ENCODE assay signal across 29 cellular contexts in the genomic region with DNA sequence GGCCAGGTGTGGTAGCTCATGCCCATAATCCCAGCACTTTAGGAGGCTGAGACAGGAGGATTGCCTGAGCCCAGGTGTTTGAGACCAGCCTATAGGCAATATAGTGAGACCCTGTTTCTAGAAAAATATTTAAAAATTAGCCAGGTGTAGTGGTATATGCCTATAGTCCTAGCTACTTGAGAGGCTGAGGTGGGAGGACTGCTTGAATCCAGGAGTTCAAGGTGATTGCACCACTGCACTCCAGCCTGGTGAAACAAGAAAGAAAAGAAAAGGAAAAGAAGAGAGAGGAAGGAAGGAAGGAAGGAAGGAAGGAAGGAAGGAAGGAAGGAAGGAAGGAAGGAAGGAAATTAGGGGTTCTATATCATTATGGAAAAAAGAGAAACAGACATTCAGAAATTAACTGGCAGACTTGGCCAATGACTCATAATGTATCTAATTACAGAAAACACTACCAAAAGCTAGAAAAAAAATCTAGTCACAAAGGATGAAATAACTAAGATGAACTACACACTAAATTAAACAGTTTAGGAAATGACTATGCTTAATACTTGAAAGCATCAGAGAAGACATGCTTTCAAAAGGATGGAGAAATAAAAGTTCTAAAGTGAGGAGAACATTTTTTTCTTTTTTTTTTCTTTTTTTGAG. TPM values are rescaled to one million over a fixed set of nuclear protein-coding genes. Genes with fewer than 3 reads are reported as not detected.
"Had no signal": no experiment of that assay in that cellular context is flagged by ENCODE, and none has a peak within 500 bp of the region (broad histone marks: within the 10 kb centered on the region; RNA-seq: fewer than 3 reads in every experiment).

No MANE protein-coding gene starts in this region.

- H3K9me3 Mint-ChIP-seq: activated T-cell treated with anti-CD3 and anti-CD28 coated beads, Interleukin-2, amount 50 U/mL, for 4 hours; effector memory CD8-positive, alpha-beta T cell; stimulated activated naive B cell treated with anti-CD40 and anti-IgM and Interleukin-4, amounts not matched to agents 10 μg/mL and 1 μg/mL and 100 μg/mL, for 72 hours; T-cell; type B pancreatic cell had no signal

- H3K27ac Mint-ChIP-seq: activated CD8-positive, alpha-beta T cell treated with anti-CD3 and anti-CD28 coated beads, Interleukin-2, amount 10 ng/mL, durations not matched to agents 7 days and 5 days; activated naive CD8-positive, alpha-beta T cell; effector memory CD8-positive, alpha-beta T cell; naive thymus-derived CD4-positive, alpha-beta T cell; stimulated activated naive B cell treated with anti-CD40 and anti-IgM and Interleukin-4, amounts not matched to agents 10 μg/mL and 1 μg/mL and 100 μg/mL, for 72 hours; T-cell; T-helper 2 cell treated with Interferon-gamma antibody and Interleukin-4, amounts not matched to agents 5 μg/mL and 100 μg/mL, for 36 hours; type B pancreatic cell had no signal

- ATAC-seq: activated CD8-positive, alpha-beta T cell treated with anti-CD3 and anti-CD28 coated beads, Interleukin-2, amount 10 ng/mL, durations not matched to agents 7 days and 5 days; effector memory CD8-positive, alpha-beta T cell; esophagus mucosa; gastroesophageal sphincter; naive thymus-derived CD4-positive, alpha-beta T cell; right lobe of liver; stimulated activated naive B cell treated with anti-CD40 and anti-IgM and Interleukin-4, amounts not matched to agents 10 μg/mL and 1 μg/mL and 100 μg/mL, for 72 hours; T-cell had no signal

- H3K36me3 Mint-ChIP-seq: activated naive CD8-positive, alpha-beta T cell; stimulated activated naive B cell treated with anti-CD40 and anti-IgM and Interleukin-4, amounts not matched to agents 10 μg/mL and 1 μg/mL and 100 μg/mL, for 72 hours; T-cell; type B pancreatic cell had no signal

- H3K4me3 ChIP-seq: colonic mucosa, dorsolateral prefrontal cortex, gastroesophageal sphincter, left ventricle myocardium inferior, right lobe of liver, skin epidermis, thoracic aorta, vagina had no signal

- H3K4me1 Mint-ChIP-seq: naive thymus-derived CD4-positive, alpha-beta T cell; neural crest cell; T-cell had no signal

- H3K27me3 Mint-ChIP-seq: activated naive CD8-positive, alpha-beta T cell; stimulated activated naive B cell treated with anti-CD40 and anti-IgM and Interleukin-4, amounts not matched to agents 10 μg/mL and 1 μg/mL and 100 μg/mL, for 72 hours; type B pancreatic cell had no signal

- H3K9me3 ChIP-seq: colonic mucosa, gastroesophageal sphincter, right lobe of liver, thoracic aorta, vagina had no signal

- H3K36me3 ChIP-seq: colonic mucosa, gastroesophageal sphincter, left ventricle myocardium inferior, right lobe of liver, thoracic aorta, vagina had no signal

- H3K27ac ChIP-seq: colonic mucosa, dorsolateral prefrontal cortex, gastroesophageal sphincter, left ventricle myocardium inferior, right lobe of liver, skin epidermis, thoracic aorta, vagina, VCaP had no signal

- H3K4me3 Mint-ChIP-seq: activated CD8-positive, alpha-beta T cell treated with anti-CD3 and anti-CD28 coated beads, Interleukin-2, amount 10 ng/mL, durations not matched to agents 7 days and 5 days; activated naive CD8-positive, alpha-beta T cell; activated T-cell treated with anti-CD3 and anti-CD28 coated beads, Interleukin-2, amount 50 U/mL, for 4 hours; effector memory CD8-positive, alpha-beta T cell; naive thymus-derived CD4-positive, alpha-beta T cell; neural crest cell; stimulated activated naive B cell treated with anti-CD40 and anti-IgM and Interleukin-4, amounts not matched to agents 10 μg/mL and 1 μg/mL and 100 μg/mL, for 72 hours; T-cell; T-helper 2 cell treated with Interferon-gamma antibody and Interleukin-4, amounts not matched to agents 5 μg/mL and 100 μg/mL, for 36 hours; type B pancreatic cell had no signal

- DNase-seq: activated CD8-positive, alpha-beta T cell treated with anti-CD3 and anti-CD28 coated beads, Interleukin-2, amount 10 ng/mL, durations not matched to agents 7 days and 5 days; activated effector memory CD4-positive, alpha-beta T cell treated with anti-CD3 and anti-CD28 coated beads, Interleukin-2, amount 50 U/mL, for 16 hours; activated T-cell treated with anti-CD3 and anti-CD28 coated beads, Interleukin-2, amount 50 U/mL, for 4 hours; amygdala; colonic mucosa; dorsolateral prefrontal cortex; effector memory CD8-positive, alpha-beta T cell; head of caudate nucleus; hypothalamus; left ventricle myocardium inferior; naive thymus-derived CD4-positive, alpha-beta T cell; occipital lobe; right lobe of liver; stimulated activated CD4-positive, alpha-beta T cell treated with anti-CD3 and anti-CD28 coated beads, Interleukin-2, amount 100 ng/mL, for 24 hours; stimulated activated naive B cell treated with anti-CD40 and anti-IgM and Interleukin-4, amounts not matched to agents 10 μg/mL and 1 μg/mL and 100 μg/mL, for 72 hours; T-cell had no signal

RNA-seq across cellular contexts. Expression of a gene that starts 45.4 kb away (rescaled TPM):
- total RNA-seq: activated CD8-positive, alpha-beta T cell treated with anti-CD3 and anti-CD28 coated beads, Interleukin-2, amount 10 ng/mL, durations not matched to agents 7 days and 5 days; activated T-cell treated with anti-CD3 and anti-CD28 coated beads, Interleukin-2, amount 50 U/mL, for 4 hours; bronchial epithelial cell; colonic mucosa; dorsolateral prefrontal cortex; endothelial cell of umbilical vein; esophagus mucosa; gastroesophageal sphincter; left ventricle myocardium inferior; lung microvascular endothelial cell; naive thymus-derived CD4-positive, alpha-beta T cell; neural crest cell; occipital lobe; T-cell; thoracic aorta; vagina had no signal
